Comparison of ENCODE assay signal across 10 cellular contexts in the genomic region with DNA sequence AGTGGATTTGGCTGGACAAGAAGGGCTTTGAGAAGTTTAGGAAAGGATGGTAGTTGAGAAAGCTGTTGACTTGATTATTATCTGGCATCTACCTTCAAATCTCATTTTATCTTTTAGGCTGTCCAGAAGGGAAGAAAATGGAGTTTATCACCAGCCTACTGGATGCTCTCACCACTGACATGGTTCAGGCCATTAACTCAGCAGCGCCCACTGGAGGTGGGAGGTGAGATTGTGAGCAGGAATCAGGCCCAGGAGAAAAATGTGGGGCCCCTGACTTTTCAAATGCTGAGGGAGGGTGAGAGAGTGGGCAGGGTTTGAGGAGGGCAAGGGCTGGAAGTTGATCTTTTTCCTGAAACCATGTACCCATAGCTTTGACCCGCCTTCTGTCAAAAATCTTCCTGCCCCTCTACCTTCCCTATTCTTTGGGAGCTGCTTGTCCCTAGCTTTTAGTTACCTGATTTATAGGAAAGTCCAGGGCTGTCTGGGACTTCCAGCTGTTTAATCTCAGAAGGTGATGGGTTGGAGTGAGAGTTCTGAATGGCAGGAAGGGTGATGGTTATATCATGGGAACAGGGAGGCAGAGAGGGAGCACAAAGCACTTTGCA.
DNase-seq lines count a peak whose midpoint lies in the region; TF ChIP-seq lines count a peak whose summit lies in the region.
"Had no signal": no experiment of that assay in that cellular context is flagged by ENCODE, and none has a peak within 500 bp of the region (broad histone marks: within the 10 kb centered on the region; RNA-seq: fewer than 3 reads in every experiment).

No MANE protein-coding gene starts in this region.

- H3K56ac ChIP-seq in H9 (ENCODE audit: insufficient read length, low read depth, low read length): no peak overlapping the region

- H3T11ph ChIP-seq in H9 (ENCODE audit: low read length): no peak overlapping the region

- no peak overlapping the region for H3K4me3 ChIP-seq in stomach
- no peak overlapping the region for H3K4me3 ChIP-seq in ovary
- H3K4me3 ChIP-seq: lung, SJSA1 had no signal

- TF ChIP-seq POLR2A in stomach (IDR thresholded peaks at IDR 0.05): no peak
- no peak for TF ChIP-seq POLR2A in ovary (IDR thresholded peaks at IDR 0.05)

- H3K36me3 Mint-ChIP-seq in H9 (ENCODE audit: insufficient read depth in 1 of 3, low read depth in 3 of 3): no peaks in the 10 kb centered on the region
- H3K36me3 Mint-ChIP-seq in activated CD4-positive, alpha-beta memory T cell treated with anti-CD3 and anti-CD28 coated beads, Interleukin-2, amount 10 ng/mL, durations not matched to agents 7 days and 5 days (ENCODE audit: low read depth): no peaks in the 10 kb centered on the region

- no peak overlapping the region for H4K5ac ChIP-seq in H9 (ENCODE audit: insufficient read length, low read depth, low read length)

- H3K27me3 ChIP-seq in H9 (ENCODE audit: insufficient read depth, low read length) (no peaks in the 10 kb centered on the region), stomach (no peaks in the 10 kb centered on the region), ovary (no peaks in the 10 kb centered on the region)
- H3K27me3 ChIP-seq: SJSA1 had no signal

- TF ChIP-seq EP300 in stomach (IDR thresholded peaks at IDR 0.05) (no peak), ovary (IDR thresholded peaks at IDR 0.05) (no peak)

- intact Hi-C loops in stomach (cut with DNase I; ENCODE audit: low total_unique reads): no loop called here
- intact Hi-C loops in ovary (cut with DNase I): no loop called here

- no peak overlapping the region for H2BK120ac ChIP-seq in H9 (ENCODE audit: low read depth, low read length, poor library complexity, severe bottlenecking)

- no peak overlapping the region for H4K91ac ChIP-seq in H9 (ENCODE audit: insufficient read length, low read depth, low read length)

- H3K27ac ChIP-seq in H9 (ENCODE audit: insufficient read length, low read depth, low read length) (no peak overlapping the region), stomach (no peak overlapping the region), ovary (no peak overlapping the region)
- H3K27ac ChIP-seq: SJSA1 had no signal

- no peak overlapping the region for H3K18ac ChIP-seq in H9 (ENCODE audit: insufficient read length, low read depth, low read length)

- H2BK15ac ChIP-seq in H9 (ENCODE audit: low read depth, low read length): no peak overlapping the region

- no peak overlapping the region for H4K8ac ChIP-seq in H9 (replicated peaks; ENCODE audit: insufficient read length, low read depth, low read length)

- H3K9me3 Mint-ChIP-seq in H9: no peaks in the 10 kb centered on the region
- no peaks in the 10 kb centered on the region for H3K9me3 Mint-ChIP-seq in activated CD4-positive, alpha-beta memory T cell treated with anti-CD3 and anti-CD28 coated beads, Interleukin-2, amount 10 ng/mL, durations not matched to agents 7 days and 5 days

- no peaks in the 10 kb centered on the region for H3K79me2 ChIP-seq in H9 (ENCODE audit: insufficient read depth, low read length)

- no peak overlapping the region for H2BK20ac ChIP-seq in H9 (ENCODE audit: low read depth, low read length, poor library complexity, severe bottlenecking)

- DNase-seq in DMS53 (lab: John Stamatoyannopoulos, UW) (peak; percentile 58), H9 (peak; percentile 74), islet precursor cell (peak; percentile 63), stomach (peak; percentile 58), ovary (no peak), MV-4-11 (lab: John Stamatoyannopoulos, UW) (no peak), KG1 (lab: John Stamatoyannopoulos, UW) (no peak)
- peak; percentile 49 for DNase-seq in activated CD4-positive, alpha-beta memory T cell treated with anti-CD3 and anti-CD28 coated beads, Interleukin-2, amount 10 ng/mL, durations not matched to agents 7 days and 5 days

- H3K36me3 ChIP-seq in stomach (no peaks in the 10 kb centered on the region), ovary (no peaks in the 10 kb centered on the region)
- H3K36me3 ChIP-seq: SJSA1 had no signal

- peaks cover 21 to 24% of the 10 kb centered on the region in 2 experiments for H3K4me1 Mint-ChIP-seq in H9
- peaks cover 7% of the 10 kb centered on the region for H3K4me1 Mint-ChIP-seq in activated CD4-positive, alpha-beta memory T cell treated with anti-CD3 and anti-CD28 coated beads, Interleukin-2, amount 10 ng/mL, durations not matched to agents 7 days and 5 days

- H3K9me3 ChIP-seq in H9 (ENCODE audit: control insufficient read depth, low read depth, low read length) (no peaks in the 10 kb centered on the region), stomach (no peaks in the 10 kb centered on the region), ovary (no peaks in the 10 kb centered on the region)
- H3K9me3 ChIP-seq: SJSA1 had no signal

- H2BK5ac ChIP-seq in H9 (ENCODE audit: insufficient read length, low read length): no peak overlapping the region

- no peak overlapping the region for H3K4me3 Mint-ChIP-seq in H9
- H3K4me3 Mint-ChIP-seq in activated CD4-positive, alpha-beta memory T cell treated with anti-CD3 and anti-CD28 coated beads, Interleukin-2, amount 10 ng/mL, durations not matched to agents 7 days and 5 days: no peak overlapping the region

- no CpG with 5 or more reads among the region's 2 CpGs for WGBS in H9 (ENCODE audit: extremely low coverage, insufficient read length, low lambda C conversion rate)
- WGBS in stomach, 5 donors: 55 to 66% (median 63%) methylated on average over 2 of the region's 2 CpGs
- WGBS in ovary, 3 donors: 53 to 66% (median 62%) methylated on average over 2 of the region's 2 CpGs

- H4K20me1 ChIP-seq in H9 (ENCODE audit: control insufficient read depth, insufficient read depth, insufficient read length): no peaks in the 10 kb centered on the region

- H2AK5ac ChIP-seq in H9 (ENCODE audit: insufficient read length, low read length): no peak overlapping the region

- no peak overlapping the region for H3K27ac Mint-ChIP-seq in H9
- no peak overlapping the region for H3K27ac Mint-ChIP-seq in activated CD4-positive, alpha-beta memory T cell treated with anti-CD3 and anti-CD28 coated beads, Interleukin-2, amount 10 ng/mL, durations not matched to agents 7 days and 5 days

- no peak overlapping the region for H3K4me2 ChIP-seq in H9 (ENCODE audit: insufficient read depth, insufficient read length, low read length)

- CTCF ChIA-PET in activated CD4-positive, alpha-beta memory T cell treated with anti-CD3 and anti-CD28 coated beads, Interleukin-2, amount 10 ng/mL, durations not matched to agents 7 days and 5 days (lab: Charles Lee): interaction anchor here (1.1 to 1.6 kb wide), 3 partner anchors 136 to 282 kb away, joined by 3 to 5 read pairs (median 4); no protein-coding TSS in a partner anchor

- H3K27me3 Mint-ChIP-seq in H9 (ENCODE audit: low read depth): peaks cover 1% of the 10 kb centered on the region; the same call in 1 of the 2 replicates
- peaks cover 5% of the 10 kb centered on the region for H3K27me3 Mint-ChIP-seq in activated CD4-positive, alpha-beta memory T cell treated with anti-CD3 and anti-CD28 coated beads, Interleukin-2, amount 10 ng/mL, durations not matched to agents 7 days and 5 days

- TF ChIP-seq CTCF in H9 (conservative IDR thresholded peaks at IDR 0.05) (peak; percentile 95), stomach (IDR thresholded peaks at IDR 0.05) (peak in 5 of 7 experiments; percentile 24 to 75 (median 54)), ovary (IDR thresholded peaks at IDR 0.05) (no peak)

- H2BK12ac ChIP-seq in H9 (ENCODE audit: insufficient read length, low read depth, low read length): no peak overlapping the region

- H2AFZ ChIP-seq in H9 (ENCODE audit: low read length): no peak overlapping the region

- no peaks in the 10 kb centered on the region for H3K79me1 ChIP-seq in H9 (ENCODE audit: insufficient read depth, low read depth, low read length, poor library complexity, severe bottlenecking)

- POLR2A ChIA-PET in activated CD4-positive, alpha-beta memory T cell treated with anti-CD3 and anti-CD28 coated beads, Interleukin-2, amount 10 ng/mL, durations not matched to agents 7 days and 5 days (lab: Charles Lee): no interaction called here

- no peak overlapping the region for H3K14ac ChIP-seq in H9 (ENCODE audit: insufficient read depth, low read length)

- no peak overlapping the region for H3K23ac ChIP-seq in H9 (ENCODE audit: insufficient read length, low read depth, low read length)

- H3K4me1 ChIP-seq in H9 (ENCODE audit: insufficient read depth, low read length) (peaks cover 2% of the 10 kb centered on the region; the same call in 1 of the 2 replicates), stomach (peaks cover 0 to 24% (median 5%) of the 10 kb centered on the region in 4 donors), ovary (ENCODE audit: insufficient read depth) (no peaks in the 10 kb centered on the region)
- H3K4me1 ChIP-seq: SJSA1 had no signal

- no peaks in the 10 kb centered on the region for H3K23me2 ChIP-seq in H9 (ENCODE audit: insufficient read length, low read depth, low read length, poor library complexity, severe bottlenecking)

- no peak overlapping the region for H3K4ac ChIP-seq in H9 (ENCODE audit: low read depth, low read length)

- H3K9ac ChIP-seq in H9 (ENCODE audit: extremely low read depth, insufficient read length, low read length): no peak overlapping the region

Comparison
In these comparisons a context has a peak if more than half of its experiments do, and no peak if none do; other contexts are left out.
1. DNase-seq: peak in DMS53 (single experiment), H9 (single experiment), activated CD4-positive, alpha-beta memory T cell treated with anti-CD3 and anti-CD28 coated beads, Interleukin-2, amount 10 ng/mL, durations not matched to agents 7 days and 5 days (single experiment), islet precursor cell (single experiment) and stomach (single experiment); none in ovary (0 of 5), MV-4-11 (single experiment) and KG1 (single experiment).
2. CTCF ChIP-seq: peak in H9 (single experiment) and stomach (5 of 7); none in ovary (0 of 3).